ENCODE assay signal across 24 cellular contexts in genomic region chr13:74039154-74039553, GRCh38.
"Had no signal": no experiment of that assay in that cellular context is flagged by ENCODE, and none has a peak within 500 bp of the region (broad histone marks: within the 10 kb centered on the region; RNA-seq: fewer than 3 reads in every experiment).

No MANE protein-coding gene starts in this region.

- DNase-seq: MV-4-11, NCI-H1048, NCI-H1105 treated with DMSO at 0.1 percent for 48 hours, NCI-H1417 treated with DMSO at 0.1 percent for 48 hours, NCI-H146, NCI-H1694 treated with DMSO at 0.1 percent for 48 hours, NCI-H1930, NCI-H2081, NCI-H2107, NCI-H226, NCI-H446, NCI-H510A, NCI-H524 treated with DMSO at 0.1 percent for 48 hours, NCI-H69, NCI-H774, RPMI8226, SHP77, SK-N-SH, SW 1271 had no signal

- ATAC-seq: K562 had no signal

- H3K9ac ChIP-seq: KMS-11, SK-N-SH had no signal

- H3K4me3 Mint-ChIP-seq: IgD-negative memory B cell had no signal

- H3K9me3 Mint-ChIP-seq: IgD-negative memory B cell had no signal

- H3K4me2 ChIP-seq: KMS-11, SK-N-SH had no signal

- H3K4me3 ChIP-seq: K562 had no signal

- H3K36me3 Mint-ChIP-seq: IgD-negative memory B cell had no signal

- H3K27ac Mint-ChIP-seq: IgD-negative memory B cell had no signal

- H3K27ac ChIP-seq: KMS-11 had no signal

- H3K9me3 ChIP-seq: SK-N-SH had no signal

- H3K27me3 Mint-ChIP-seq: IgD-negative memory B cell had no signal

- FAIRE-seq: HTR-8/SVneo, K562, RCC 7860 had no signal
